Comparison of ENCODE assay signal across 1 cellular context in the genomic region with DNA sequence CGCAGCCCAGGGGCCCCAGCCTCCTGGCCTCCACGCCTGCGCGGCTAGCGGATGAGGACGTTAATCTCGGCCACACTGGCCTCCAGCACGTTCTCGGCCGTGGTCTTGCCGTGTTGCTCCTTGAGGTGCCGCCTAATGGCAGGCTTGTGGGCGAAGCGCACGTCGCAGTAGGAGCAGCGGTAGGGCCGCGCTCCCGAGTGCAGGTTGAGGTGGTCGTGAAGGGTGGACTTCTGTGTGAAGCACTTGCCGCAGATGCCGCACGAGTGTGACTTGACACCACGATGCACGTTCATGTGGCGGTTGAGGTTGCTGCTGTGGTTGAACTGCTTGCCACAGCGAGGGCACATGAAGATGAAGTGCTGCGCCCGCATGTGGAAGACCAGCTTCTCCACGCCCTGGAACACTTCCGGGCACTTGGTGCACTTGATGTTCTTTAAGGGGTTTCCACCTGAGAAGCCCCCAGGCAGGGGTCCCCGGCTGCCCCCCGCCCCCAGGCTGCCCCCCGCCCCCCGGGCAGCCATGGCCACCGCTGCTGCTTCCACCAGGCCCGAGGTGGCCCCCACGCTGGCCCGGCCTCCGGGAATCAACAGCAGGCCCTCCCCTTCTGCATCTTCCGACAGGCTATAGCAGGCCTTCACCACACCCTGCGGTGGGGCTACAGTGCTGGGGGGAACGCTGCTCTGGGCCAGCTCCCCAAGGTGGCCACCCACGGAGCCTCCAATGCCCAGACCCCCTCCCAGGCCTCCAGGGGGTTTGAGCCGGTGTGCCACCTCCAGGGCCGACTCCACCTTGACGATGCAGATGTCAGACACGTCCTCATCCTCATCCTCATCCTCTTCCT.
TF ChIP-seq lines count a peak whose summit lies in the region.

No MANE protein-coding gene starts in this region.

TF ChIP-seq in HepG2, 621 proteins besides CTCF, POLR2A, EP300 and RAD21:
- TF ChIP-seq NFE2 (CRISPR knock-in tag; IDR thresholded peaks at IDR 0.05) (no peak), ZBTB33 (CRISPR knock-in tag; IDR thresholded peaks at IDR 0.05) (0 out of 2 replicates have a peak, but pooled peaks have one; percentile 33), ZBTB38 (CRISPR knock-in tag; IDR thresholded peaks at IDR 0.05) (peak; percentile 95), RBFOX2 (IDR thresholded peaks at IDR 0.05; ENCODE audit: low read depth, low read length) (peak; percentile 65), ZC3H13 (CRISPR knock-in tag; IDR thresholded peaks at IDR 0.05) (peak; percentile 79; the same call in 1 of the 2 replicates), IRX3 (CRISPR knock-in tag; IDR thresholded peaks at IDR 0.05; ENCODE audit: borderline replicate concordance, low read depth) (no peak), PRPF4 (IDR thresholded peaks at IDR 0.05; ENCODE audit: low read depth, low read length, poor library complexity, severe bottlenecking) (peak; percentile 87), PHF8 (CRISPR knock-in tag; IDR thresholded peaks at IDR 0.05) (0 out of 2 replicates have a peak, but pooled peaks have one; percentile 1)
- TF ChIP-seq, protein P1, sequence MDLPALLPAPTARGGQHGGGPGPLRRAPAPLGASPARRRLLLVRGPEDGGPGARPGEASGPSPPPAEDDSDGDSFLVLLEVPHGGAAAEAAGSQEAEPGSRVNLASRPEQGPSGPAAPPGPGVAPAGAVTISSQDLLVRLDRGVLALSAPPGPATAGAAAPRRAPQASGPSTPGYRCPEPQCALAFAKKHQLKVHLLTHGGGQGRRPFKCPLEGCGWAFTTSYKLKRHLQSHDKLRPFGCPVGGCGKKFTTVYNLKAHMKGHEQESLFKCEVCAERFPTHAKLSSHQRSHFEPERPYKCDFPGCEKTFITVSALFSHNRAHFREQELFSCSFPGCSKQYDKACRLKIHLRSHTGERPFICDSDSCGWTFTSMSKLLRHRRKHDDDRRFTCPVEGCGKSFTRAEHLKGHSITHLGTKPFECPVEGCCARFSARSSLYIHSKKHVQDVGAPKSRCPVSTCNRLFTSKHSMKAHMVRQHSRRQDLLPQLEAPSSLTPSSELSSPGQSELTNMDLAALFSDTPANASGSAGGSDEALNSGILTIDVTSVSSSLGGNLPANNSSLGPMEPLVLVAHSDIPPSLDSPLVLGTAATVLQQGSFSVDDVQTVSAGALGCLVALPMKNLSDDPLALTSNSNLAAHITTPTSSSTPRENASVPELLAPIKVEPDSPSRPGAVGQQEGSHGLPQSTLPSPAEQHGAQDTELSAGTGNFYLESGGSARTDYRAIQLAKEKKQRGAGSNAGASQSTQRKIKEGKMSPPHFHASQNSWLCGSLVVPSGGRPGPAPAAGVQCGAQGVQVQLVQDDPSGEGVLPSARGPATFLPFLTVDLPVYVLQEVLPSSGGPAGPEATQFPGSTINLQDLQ (CRISPR knock-in tag; IDR thresholded peaks at IDR 0.05): 0 out of 2 replicates have a peak, but pooled peaks have one; percentile 19
